In genomic region chr12:124390442-124391116, GRCh38 we compare ENCODE assay signal across 8 cellular contexts.
DNase-seq lines count a peak whose midpoint lies in the region; ATAC-seq, FAIRE-seq and TF ChIP-seq lines count a peak whose summit lies in the region.

No MANE protein-coding gene starts in this region.

- no peaks in the 10 kb centered on the region for H3K27me3 Mint-ChIP-seq in activated CD4-positive, alpha-beta T cell treated with anti-CD3 and anti-CD28 coated beads, Interleukin-2, amount 10 ng/mL, durations not matched to agents 7 days and 5 days
- H3K27me3 Mint-ChIP-seq in astrocyte (ENCODE audit: low read depth, unreplicated experiment) = no peaks in the 10 kb centered on the region

- in situ Hi-C loops in KBM-7 (cut with MboI; ENCODE audit: low pct_unique_long_range_greater_than_20kb, low sequenced_read_pairs) = no loop called here

- peak in 2 of 4 donors; percentile 2 to 9 for ATAC-seq in right lobe of liver

- H3K27ac ChIP-seq in astrocyte (ENCODE audit: low read depth, low read length) = peak overlapping the region; percentile 96
- H3K27ac ChIP-seq in right lobe of liver = peak overlapping the region; percentile 21 to 82 (median 66)
- H3K27ac ChIP-seq in vagina = peak overlapping the region; percentile 89

- H3K4me1 Mint-ChIP-seq in activated CD4-positive, alpha-beta T cell treated with anti-CD3 and anti-CD28 coated beads, Interleukin-2, amount 10 ng/mL, durations not matched to agents 7 days and 5 days = peaks cover 36% of the 10 kb centered on the region
- H3K4me1 Mint-ChIP-seq in astrocyte (ENCODE audit: low read depth, unreplicated experiment) = peaks cover 38% of the 10 kb centered on the region

- H3K36me3 ChIP-seq in astrocyte (ENCODE audit: insufficient read depth, low read length) (no peaks in the 10 kb centered on the region), right lobe of liver (peaks cover 0 to 6% (median 0%) of the 10 kb centered on the region in 4 donors), vagina (peaks cover 0 to 3% of the 10 kb centered on the region in 2 donors)

- peak overlapping the region; percentile 19 for H3K4me3 Mint-ChIP-seq in activated CD4-positive, alpha-beta T cell treated with anti-CD3 and anti-CD28 coated beads, Interleukin-2, amount 10 ng/mL, durations not matched to agents 7 days and 5 days
- H3K4me3 Mint-ChIP-seq in astrocyte (ENCODE audit: unreplicated experiment) = peak overlapping the region; percentile 71

- WGBS in right lobe of liver (ENCODE audit: insufficient coverage, low coverage, low lambda C conversion rate, missing lambda C conversion rate) = 36% methylated on average over 7 of the region's 26 CpGs

- TF ChIP-seq POLR2A in right lobe of liver (IDR thresholded peaks at IDR 0.05) (no peak), vagina (IDR thresholded peaks at IDR 0.05) (no peak)

- POLR2A ChIA-PET in activated CD4-positive, alpha-beta T cell treated with anti-CD3 and anti-CD28 coated beads, Interleukin-2, amount 10 ng/mL, durations not matched to agents 7 days and 5 days (lab: Charles Lee) = no interaction called here

- DNase-seq in activated CD4-positive, alpha-beta T cell treated with anti-CD3 and anti-CD28 coated beads, Interleukin-2, amount 10 ng/mL, durations not matched to agents 7 days and 5 days = no peak
- DNase-seq in activated CD4-positive, alpha-beta T cell treated with anti-CD3 and anti-CD28 coated beads for 4 hours = no peak
- DNase-seq in KBM-7 (peak; percentile 45), astrocyte (ENCODE audit: low read depth) (peak; percentile 76), right lobe of liver (peak in 1 of 3 donors; percentile 68), vagina (ENCODE audit: extremely low spot score in 2 of 2) (no peak), DMS153 (lab: John Stamatoyannopoulos, UW) (no peak)
- DNase-seq in effector CD8-positive, alpha-beta T cell (lab: John Stamatoyannopoulos, UW) = no peak

- H3K4me1 ChIP-seq in astrocyte (ENCODE audit: insufficient read depth, low read length) = peaks cover 79% of the 10 kb centered on the region
- H3K4me1 ChIP-seq in right lobe of liver = peaks cover 2 to 63% (median 32%) of the 10 kb centered on the region in 4 donors
- H3K4me1 ChIP-seq in vagina = peaks cover 100% of the 10 kb centered on the region

- intact Hi-C loops in right lobe of liver (cut with DNase I) (no loop called here), vagina (cut with DNase I) (no loop called here)

- no peaks in the 10 kb centered on the region for H3K9me3 ChIP-seq in astrocyte (ENCODE audit: insufficient read depth, low read depth, low read length)
- no peaks in the 10 kb centered on the region for H3K9me3 ChIP-seq in right lobe of liver
- no peaks in the 10 kb centered on the region for H3K9me3 ChIP-seq in vagina

- peak overlapping the region; percentile 72 for H3K9ac ChIP-seq in astrocyte (ENCODE audit: low read length)

- CTCF ChIA-PET in activated CD4-positive, alpha-beta T cell treated with anti-CD3 and anti-CD28 coated beads, Interleukin-2, amount 10 ng/mL, durations not matched to agents 7 days and 5 days (lab: Charles Lee) = interaction anchor here (1.4 to 2.5 kb wide), 2 partner anchors 9 kb away, joined by 3 to 7 read pairs; no protein-coding TSS in a partner anchor

- peaks cover 62% of the 10 kb centered on the region for H4K20me1 ChIP-seq in astrocyte (ENCODE audit: insufficient read depth, low read length)

- no peak overlapping the region for H2AFZ ChIP-seq in astrocyte (ENCODE audit: low read depth, low read length)

- H3K36me3 Mint-ChIP-seq in activated CD4-positive, alpha-beta T cell treated with anti-CD3 and anti-CD28 coated beads, Interleukin-2, amount 10 ng/mL, durations not matched to agents 7 days and 5 days (ENCODE audit: low read depth) = peaks cover 2% of the 10 kb centered on the region
- peaks cover 13% of the 10 kb centered on the region for H3K36me3 Mint-ChIP-seq in astrocyte (ENCODE audit: low read depth, unreplicated experiment)

- H3K4me3 ChIP-seq in astrocyte (ENCODE audit: insufficient read depth, low read depth, low read length) = peak overlapping the region; percentile 6
- no peak overlapping the region for H3K4me3 ChIP-seq in right lobe of liver
- H3K4me3 ChIP-seq in vagina = no peak overlapping the region

- H3K9me3 Mint-ChIP-seq in activated CD4-positive, alpha-beta T cell treated with anti-CD3 and anti-CD28 coated beads, Interleukin-2, amount 10 ng/mL, durations not matched to agents 7 days and 5 days = no peaks in the 10 kb centered on the region
- no peaks in the 10 kb centered on the region for H3K9me3 Mint-ChIP-seq in astrocyte (ENCODE audit: unreplicated experiment)

- no peak for FAIRE-seq in astrocyte (lab: Jason Lieb, UNC)

- peaks cover 52% of the 10 kb centered on the region for H3K79me2 ChIP-seq in astrocyte (ENCODE audit: insufficient read depth, low read length)

- H3K27me3 ChIP-seq in astrocyte (ENCODE audit: insufficient read depth, low read length) (no peaks in the 10 kb centered on the region), right lobe of liver (no peaks in the 10 kb centered on the region), vagina (no peaks in the 10 kb centered on the region)

- TF ChIP-seq CTCF in astrocyte (IDR thresholded peaks at IDR 0.05; ENCODE audit: insufficient read depth, low read depth, low read length) = no peak
- no peak for TF ChIP-seq CTCF in right lobe of liver (IDR thresholded peaks at IDR 0.05)
- TF ChIP-seq CTCF in vagina (IDR thresholded peaks at IDR 0.05) = no peak

- peak overlapping the region; percentile 80 for H3K4me2 ChIP-seq in astrocyte (ENCODE audit: low read length)

- no peak overlapping the region for H3K27ac Mint-ChIP-seq in activated CD4-positive, alpha-beta T cell treated with anti-CD3 and anti-CD28 coated beads, Interleukin-2, amount 10 ng/mL, durations not matched to agents 7 days and 5 days
- H3K27ac Mint-ChIP-seq in astrocyte (ENCODE audit: unreplicated experiment) = peak overlapping the region; percentile 80

Comparison
In these comparisons a context has a peak if more than half of its experiments do, and no peak if none do; other contexts are left out.
1. DNase-seq: peak in KBM-7 (single experiment) and astrocyte (single experiment); none in activated CD4-positive, alpha-beta T cell treated with anti-CD3 and anti-CD28 coated beads, Interleukin-2, amount 10 ng/mL, durations not matched to agents 7 days and 5 days (single experiment), activated CD4-positive, alpha-beta T cell treated with anti-CD3 and anti-CD28 coated beads for 4 hours (0 of 2), vagina (0 of 2), DMS153 (single experiment) and effector CD8-positive, alpha-beta T cell (single experiment).
2. Peak in every context shown above with its lines, with median percentiles within 50 percentile points of each other: H3K27ac ChIP-seq.